In genomic region chr20:407097-407952, GRCh38 we compare ENCODE assay signal across 8 cellular contexts. TPM values are rescaled to one million over a fixed set of nuclear protein-coding genes. Genes with fewer than 3 reads are reported as not detected.
DNase-seq lines count a peak whose midpoint lies in the region; ATAC-seq and TF ChIP-seq lines count a peak whose summit lies in the region.

No MANE protein-coding gene starts in this region.

- H3K36me3 Mint-ChIP-seq in activated naive CD8-positive, alpha-beta T cell treated with anti-CD3 and anti-CD28 coated beads, Interleukin-2, amount 10 ng/mL, durations not matched to agents 7 days and 5 days = peaks cover 29% of the 10 kb centered on the region
- H3K36me3 Mint-ChIP-seq in type B pancreatic cell = peaks cover 22% of the 10 kb centered on the region

- peaks cover 16% of the 10 kb centered on the region for H3F3A ChIP-seq in GM23248 (ENCODE audit: insufficient read depth)

- H3K9ac ChIP-seq in GM23248 (peak overlapping the region; percentile 97), parathyroid adenoma (no peak overlapping the region)

- no peaks in the 10 kb centered on the region for H4K20me1 ChIP-seq in GM23248 (ENCODE audit: insufficient read depth)

- peak overlapping the region; percentile 75 for H3K4me3 ChIP-seq in GM23248
- peak overlapping the region; percentile 32 for H3K4me3 ChIP-seq in cardiac muscle cell
- H3K4me3 ChIP-seq in parathyroid adenoma (ENCODE audit: low read depth, low read length) = peak overlapping the region; percentile 64

- DNase-seq in GF-D8 (lab: John Stamatoyannopoulos, UW) (peak; percentile 40), GM23248 (peak; percentile 88), RWPE1 (ENCODE audit: low spot score) (no peak), cardiac muscle cell (ENCODE audit: low read depth in 1 of 2, low spot score in 1 of 2) (peak; percentile 84 to 87), type B pancreatic cell (ENCODE audit: extremely low spot score, unreplicated experiment) (no peak)
- peak; percentile 82 for DNase-seq in activated naive CD8-positive, alpha-beta T cell treated with anti-CD3 and anti-CD28 coated beads, Interleukin-2, amount 10 ng/mL, durations not matched to agents 7 days and 5 days

- H3K9me3 ChIP-seq in GM23248 (ENCODE audit: low read depth) (no peaks in the 10 kb centered on the region), KOPT-K1 (ENCODE audit: insufficient read depth, low read length, poor library complexity, severe bottlenecking) (peaks cover 6% of the 10 kb centered on the region), cardiac muscle cell (ENCODE audit: low read depth) (no peaks in the 10 kb centered on the region), parathyroid adenoma (ENCODE audit: control insufficient read depth, low read length) (no peaks in the 10 kb centered on the region)

- POLR2A ChIA-PET in RWPE1 (lab: Yijun Ruan, JAX; ENCODE audit: low non-redundant PET) = interaction anchor here (0.5 to 1.1 kb wide), 7 partner anchors 9 to 35 kb away, joined by 3 to 7 read pairs (median 4); partner anchors contain the start of gene TRIB3
- POLR2A ChIA-PET in activated naive CD8-positive, alpha-beta T cell treated with anti-CD3 and anti-CD28 coated beads, Interleukin-2, amount 10 ng/mL, durations not matched to agents 7 days and 5 days (lab: Charles Lee) = interaction anchor here (0.5 to 2.8 kb wide), 23 partner anchors 8 to 136 kb away, joined by 3 to 32 read pairs (median 4); partner anchors contain the start of genes CSNK2A1, SOX12, TBC1D20 and TRIB3

- WGBS in GM23248 (ENCODE audit: low coverage in 1 of 2, low lambda C conversion rate in 2 of 2, missing lambda C conversion rate in 2 of 2), 2 experiments = 3% methylated on average over 34 to 44 of the region's 45 CpGs

- peak overlapping the region; percentile 92 for H3K4me3 Mint-ChIP-seq in activated naive CD8-positive, alpha-beta T cell treated with anti-CD3 and anti-CD28 coated beads, Interleukin-2, amount 10 ng/mL, durations not matched to agents 7 days and 5 days
- H3K4me3 Mint-ChIP-seq in type B pancreatic cell = peak overlapping the region; percentile 94

- ATAC-seq in activated naive CD8-positive, alpha-beta T cell treated with anti-CD3 and anti-CD28 coated beads, Interleukin-2, amount 10 ng/mL, durations not matched to agents 7 days and 5 days (ENCODE audit: low read depth) = peak; percentile 75

- TF ChIP-seq CTCF in RWPE1 (conservative IDR thresholded peaks at IDR 0.05; ENCODE audit: low read depth) = no peak
- peak; percentile 37 for TF ChIP-seq CTCF in cardiac muscle cell (IDR thresholded peaks at IDR 0.05; ENCODE audit: low read depth, low read length)
- no peak for TF ChIP-seq CTCF in parathyroid adenoma (IDR thresholded peaks at IDR 0.05)
- TF ChIP-seq CTCF in type B pancreatic cell (conservative IDR thresholded peaks at IDR 0.05) = peak; percentile 64

- H2AFZ ChIP-seq in GM23248 (peak overlapping the region; percentile 87), parathyroid adenoma (peak overlapping the region; percentile 91)

- peak overlapping the region; percentile 76 for H3K4me2 ChIP-seq in GM23248 (ENCODE audit: unreplicated experiment)
- peak overlapping the region; percentile 91 for H3K4me2 ChIP-seq in parathyroid adenoma (ENCODE audit: low read length)

- peak overlapping the region; percentile 95 for H3K27ac Mint-ChIP-seq in activated naive CD8-positive, alpha-beta T cell treated with anti-CD3 and anti-CD28 coated beads, Interleukin-2, amount 10 ng/mL, durations not matched to agents 7 days and 5 days
- peak overlapping the region; percentile 94 for H3K27ac Mint-ChIP-seq in type B pancreatic cell

- H3K4me1 Mint-ChIP-seq in activated naive CD8-positive, alpha-beta T cell treated with anti-CD3 and anti-CD28 coated beads, Interleukin-2, amount 10 ng/mL, durations not matched to agents 7 days and 5 days = peaks cover 36% of the 10 kb centered on the region
- peaks cover 25% of the 10 kb centered on the region for H3K4me1 Mint-ChIP-seq in type B pancreatic cell (ENCODE audit: unreplicated experiment)

- H3K4me1 ChIP-seq in GM23248 (ENCODE audit: insufficient read depth) (peaks cover 20% of the 10 kb centered on the region), cardiac muscle cell (ENCODE audit: low read depth) (peaks cover 5% of the 10 kb centered on the region), parathyroid adenoma (peaks cover 12% of the 10 kb centered on the region)

- peaks cover 7% of the 10 kb centered on the region for H3K9me3 Mint-ChIP-seq in activated naive CD8-positive, alpha-beta T cell treated with anti-CD3 and anti-CD28 coated beads, Interleukin-2, amount 10 ng/mL, durations not matched to agents 7 days and 5 days
- H3K9me3 Mint-ChIP-seq in type B pancreatic cell = no peaks in the 10 kb centered on the region

- H3K36me3 ChIP-seq in GM23248 (ENCODE audit: low read depth) (0 out of 2 replicates have a peak, but pooled peaks cover 4% of the 10 kb centered on the region), KOPT-K1 (ENCODE audit: insufficient read depth, low read length) (peaks cover 25% of the 10 kb centered on the region), cardiac muscle cell (peaks cover under 1% of the 10 kb centered on the region), parathyroid adenoma (ENCODE audit: control insufficient read depth, insufficient read depth, low read length) (no peaks in the 10 kb centered on the region)

- in situ Hi-C loops in GM23248 (cut with MboI) = no loop called here

- H3K27me3 Mint-ChIP-seq in activated naive CD8-positive, alpha-beta T cell treated with anti-CD3 and anti-CD28 coated beads, Interleukin-2, amount 10 ng/mL, durations not matched to agents 7 days and 5 days = no peaks in the 10 kb centered on the region
- H3K27me3 Mint-ChIP-seq in type B pancreatic cell = no peaks in the 10 kb centered on the region

- CTCF ChIA-PET in RWPE1 (lab: Yijun Ruan, JAX) = interaction anchor here (0.6 to 1.2 kb wide), 5 partner anchors 9 to 205 kb away, joined by 3 to 6 read pairs (median 4); no protein-coding TSS in a partner anchor

- H3K79me2 ChIP-seq in GM23248 (ENCODE audit: insufficient read depth) = peaks cover 42% of the 10 kb centered on the region
- peaks cover 24% of the 10 kb centered on the region for H3K79me2 ChIP-seq in parathyroid adenoma

- no peaks in the 10 kb centered on the region for H3K9me2 ChIP-seq in GM23248 (ENCODE audit: insufficient read depth)

- H3K27me3 ChIP-seq in GM23248 (replicated peaks; ENCODE audit: insufficient read depth) (no peaks in the 10 kb centered on the region), cardiac muscle cell (no peaks in the 10 kb centered on the region), parathyroid adenoma (ENCODE audit: control insufficient read depth, insufficient read depth, low read length) (no peaks in the 10 kb centered on the region)

- H3K27ac ChIP-seq in GM23248 (peak overlapping the region; percentile 65), KOPT-K1 (ENCODE audit: low read depth, low read length, poor library complexity, severe bottlenecking) (peak overlapping the region; percentile 64), RWPE1 (peak overlapping the region; percentile 91), cardiac muscle cell (no peak overlapping the region), parathyroid adenoma (peak overlapping the region; percentile 67)

RNA-seq across cellular contexts. Expression of gene RBCK1, which starts 0.8 kb away (rescaled TPM):
- 104 and 129 TPM in 2 replicates for total RNA-seq in GM23248 (2014; rRNA removed; shearing (Covaris generic))
- polyA plus RNA-seq in GM23248 (2016; fragmentation: Nextera tagmentation; extraction: Ambion mirVana) (72.3 and 79.9 TPM in 2 replicates), cardiac muscle cell (51.5 and 75.9 TPM in 2 replicates)
- 100 to 1,000 TPM; 156 to 179 TPM for total RNA-seq in activated naive CD8-positive, alpha-beta T cell treated with anti-CD3 and anti-CD28 coated beads, Interleukin-2, amount 10 ng/mL, durations not matched to agents 7 days and 5 days
- total RNA-seq in cardiac muscle cell (81.3 and 104 TPM in 2 replicates), type B pancreatic cell (ENCODE audit: low replicate concordance) (81.3 and 84.9 TPM in 2 replicates)

RNA-seq across cellular contexts. Expression of gene TRIB3, which starts 26.8 kb away (rescaled TPM):
- 88.5 and 99.2 TPM in 2 replicates for total RNA-seq in GM23248 (2014; rRNA removed; shearing (Covaris generic))
- polyA plus RNA-seq in GM23248 (2016; fragmentation: Nextera tagmentation; extraction: Ambion mirVana) (63.0 and 66.1 TPM in 2 replicates), cardiac muscle cell (5.3 and 7.2 TPM in 2 replicates)
- total RNA-seq in activated naive CD8-positive, alpha-beta T cell treated with anti-CD3 and anti-CD28 coated beads, Interleukin-2, amount 10 ng/mL, durations not matched to agents 7 days and 5 days = 10 to 100 TPM; 24.2 to 26.1 TPM
- total RNA-seq in cardiac muscle cell (7.0 and 9.0 TPM in 2 replicates), type B pancreatic cell (ENCODE audit: low replicate concordance) (8.3 and 17.0 TPM in 2 replicates)

RNA-seq across cellular contexts. Expression of gene TBC1D20, which starts 55.0 kb away (rescaled TPM):
- 43.3 and 51.4 TPM in 2 replicates for total RNA-seq in GM23248 (2014; rRNA removed; shearing (Covaris generic))
- 31.0 and 33.0 TPM in 2 replicates for polyA plus RNA-seq in GM23248 (2016; fragmentation: Nextera tagmentation; extraction: Ambion mirVana)
- 10 to 100 TPM; 36.8 to 38.0 TPM for total RNA-seq in activated naive CD8-positive, alpha-beta T cell treated with anti-CD3 and anti-CD28 coated beads, Interleukin-2, amount 10 ng/mL, durations not matched to agents 7 days and 5 days
- total RNA-seq in cardiac muscle cell = 34.4 and 40.0 TPM in 2 replicates
- polyA plus RNA-seq in cardiac muscle cell = 29.0 and 31.3 TPM in 2 replicates
- 31.8 and 33.2 TPM in 2 replicates for total RNA-seq in type B pancreatic cell (ENCODE audit: low replicate concordance)

Comparison
In these comparisons a context has a peak if more than half of its experiments do, and no peak if none do; other contexts are left out.
1. DNase-seq: peak in GF-D8 (single experiment), GM23248 (single experiment), activated naive CD8-positive, alpha-beta T cell treated with anti-CD3 and anti-CD28 coated beads, Interleukin-2, amount 10 ng/mL, durations not matched to agents 7 days and 5 days (single experiment) and cardiac muscle cell (2 of 2); none in RWPE1 (single experiment) and type B pancreatic cell (single experiment).
2. CTCF ChIP-seq: peak in cardiac muscle cell (single experiment) and type B pancreatic cell (single experiment); none in RWPE1 (single experiment) and parathyroid adenoma (single experiment).
3. Peak in every context shown above with its lines, with median percentiles within 50 percentile points of each other: H3K4me3 ChIP-seq.